ENCODE assay signal across 8 cellular contexts in the genomic region with DNA sequence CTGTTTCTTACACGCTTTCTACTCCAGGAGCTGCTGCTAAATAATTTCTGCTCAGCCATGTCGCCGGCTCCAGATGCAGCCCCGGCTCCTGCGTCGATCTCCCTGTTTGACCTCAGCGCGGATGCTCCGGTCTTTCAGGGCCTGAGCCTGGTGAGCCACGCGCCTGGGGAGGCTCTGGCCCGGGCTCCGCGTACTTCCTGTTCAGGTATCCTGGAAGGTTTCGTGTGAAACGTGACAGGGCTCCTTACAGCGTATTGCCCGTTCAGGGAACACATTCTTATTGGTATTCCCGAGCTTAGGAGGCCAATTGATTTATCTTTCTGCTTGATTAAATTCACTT. TPM values are rescaled to one million over a fixed set of nuclear protein-coding genes. Genes with fewer than 3 reads are reported as not detected.
DNase-seq lines count a peak whose midpoint lies in the region; ATAC-seq and TF ChIP-seq lines count a peak whose summit lies in the region.

No MANE protein-coding gene starts in this region.

- peak overlapping the region; percentile 40 for H3K27ac ChIP-seq in IMR-90 (ENCODE audit: insufficient read depth, low read length)
- H3K27ac ChIP-seq in muscle layer of colon (ENCODE audit: low read depth, low read length), result peak overlapping the region; percentile 96

- H3K18ac ChIP-seq in IMR-90 (ENCODE audit: low read depth, low read length), result peak overlapping the region; percentile 14; the same call in 1 of the 2 replicates

- peak overlapping the region; percentile 79 for H3K14ac ChIP-seq in IMR-90 (replicated peaks; ENCODE audit: low read depth, low read length)

- no TSS peak for BruUV-seq in IMR-90 (replicated peaks; lab: Mats Ljungman, UMichigan)

- H3K36me3 ChIP-seq in IMR-90 (ENCODE audit: control insufficient read depth, insufficient read depth, low read length) (peaks cover 35% of the 10 kb centered on the region), muscle layer of colon (ENCODE audit: insufficient read depth, low read length) (peaks cover 50% of the 10 kb centered on the region)

- H3K4me3 Mint-ChIP-seq in activated CD4-positive, alpha-beta T cell treated with anti-CD3 and anti-CD28 coated beads, Interleukin-2, amount 10 ng/mL, durations not matched to agents 7 days and 5 days, result peak overlapping the region; percentile 98
- H3K4me3 Mint-ChIP-seq in type B pancreatic cell, result peak overlapping the region; percentile 100

- H3K4ac ChIP-seq in IMR-90 (ENCODE audit: low read depth, low read length), result peak overlapping the region; percentile 73

- H2AFZ ChIP-seq in IMR-90 (replicated peaks; ENCODE audit: low read length, poor library complexity), result peak overlapping the region; percentile 99

- in situ Hi-C loops in IMR-90 (cut with MboI; ENCODE audit: low sequenced_read_pairs), result no loop called here

- H4K20me1 ChIP-seq in IMR-90 (ENCODE audit: insufficient read depth, low read length), result no peaks in the 10 kb centered on the region

- peak overlapping the region; percentile 49 for H2BK5ac ChIP-seq in IMR-90 (ENCODE audit: low read depth, low read length, poor library complexity, severe bottlenecking)

- peaks cover 60% of the 10 kb centered on the region for H3K4me1 Mint-ChIP-seq in activated CD4-positive, alpha-beta T cell treated with anti-CD3 and anti-CD28 coated beads, Interleukin-2, amount 10 ng/mL, durations not matched to agents 7 days and 5 days
- peaks cover 20% of the 10 kb centered on the region for H3K4me1 Mint-ChIP-seq in type B pancreatic cell (ENCODE audit: unreplicated experiment)

- TF ChIP-seq RAD21 in IMR-90 (IDR thresholded peaks at IDR 0.05; ENCODE audit: low read length), result no peak

- POLR2A ChIA-PET in IMR-90 (lab: Charles Lee; ENCODE audit: unreplicated experiment), result no interaction called here
- POLR2A ChIA-PET in activated CD4-positive, alpha-beta T cell treated with anti-CD3 and anti-CD28 coated beads, Interleukin-2, amount 10 ng/mL, durations not matched to agents 7 days and 5 days (lab: Charles Lee), result interaction anchor here (1.2 kb wide), 1 partner anchor 24 kb away, joined by 3 read pairs; a partner anchor contains a TSS

- TF ChIP-seq CTCF in IMR-90 (conservative IDR thresholded peaks at IDR 0.05; ENCODE audit: low read depth, low read length) (no peak), epithelial cell of proximal tubule (conservative IDR thresholded peaks at IDR 0.05; ENCODE audit: low read depth, low read length) (no peak), type B pancreatic cell (conservative IDR thresholded peaks at IDR 0.05) (no peak)

- H3K23ac ChIP-seq in IMR-90 (ENCODE audit: low read depth, low read length), result peak overlapping the region; percentile 72

- H2AK5ac ChIP-seq in IMR-90 (ENCODE audit: low read depth, low read length), result peak overlapping the region; percentile 50; the same call in 1 of the 2 replicates

- intact Hi-C loops in IMR-90 (cut with micrococcal nuclease), result loop anchor here (2.0 kb wide), 1 partner anchor 59 kb away; no protein-coding TSS in a partner anchor

- H2BK20ac ChIP-seq in IMR-90 (ENCODE audit: low read depth, low read length), result no peak overlapping the region

- H4K8ac ChIP-seq in IMR-90 (ENCODE audit: low read depth in 2 of 2, low read length in 2 of 2), result peak overlapping the region; percentile 38 to 86

- H4K91ac ChIP-seq in IMR-90 (ENCODE audit: insufficient read depth, low read depth, low read length), result peak overlapping the region; percentile 84

- peak overlapping the region; percentile 92 for H2AK9ac ChIP-seq in IMR-90 (replicated peaks; ENCODE audit: low read depth, low read length, poor library complexity)

- peaks cover 8% of the 10 kb centered on the region; the same call in 1 of the 2 replicates for H3K9me1 ChIP-seq in IMR-90 (ENCODE audit: insufficient read depth, low read length)

- dilution Hi-C loops in IMR-90 (cut with HindIII; ENCODE audit: low sequenced_read_pairs, unreplicated experiment), result no loop called here

- peak; percentile 61; the same call in 1 of the 2 replicates for TF ChIP-seq POLR2A in IMR-90 (IDR thresholded peaks at IDR 0.05; ENCODE audit: low read depth, low read length)

- peak; percentile 5; the same call in 1 of the 2 replicates for ATAC-seq in IMR-90 (ENCODE audit: low read depth)

- peak overlapping the region; percentile 51; the same call in 1 of the 2 replicates for H4K5ac ChIP-seq in IMR-90 (ENCODE audit: low read depth, low read length)

- peak overlapping the region; percentile 80 for H3K4me2 ChIP-seq in IMR-90 (ENCODE audit: low read depth, low read length)

- 1% methylated on average over 11 of the region's 19 CpGs; no CpG with 5 or more reads in 1 of the 2 experiments for WGBS in IMR-90 (ENCODE audit: extremely low coverage in 2 of 2, insufficient read length in 1 of 2), 2 experiments

- H3K27me3 Mint-ChIP-seq in activated CD4-positive, alpha-beta T cell treated with anti-CD3 and anti-CD28 coated beads, Interleukin-2, amount 10 ng/mL, durations not matched to agents 7 days and 5 days, result no peaks in the 10 kb centered on the region
- no peaks in the 10 kb centered on the region for H3K27me3 Mint-ChIP-seq in type B pancreatic cell

- H3K27ac Mint-ChIP-seq in activated CD4-positive, alpha-beta T cell treated with anti-CD3 and anti-CD28 coated beads, Interleukin-2, amount 10 ng/mL, durations not matched to agents 7 days and 5 days, result peak overlapping the region; percentile 100
- peak overlapping the region; percentile 100 for H3K27ac Mint-ChIP-seq in type B pancreatic cell

- H3K9ac ChIP-seq in IMR-90 (ENCODE audit: low read depth, low read length) (peak overlapping the region; percentile 74), muscle layer of colon (ENCODE audit: low read length) (peak overlapping the region; percentile 44)

- H3K9me3 ChIP-seq in IMR-90 (ENCODE audit: control insufficient read depth, insufficient read depth, low read length), result no peaks in the 10 kb centered on the region
- H3K9me3 ChIP-seq in muscle layer of colon (ENCODE audit: low read length), result no peaks in the 10 kb centered on the region

- H3K27me3 ChIP-seq in IMR-90 (ENCODE audit: control insufficient read depth, insufficient read depth, low read length) (no peaks in the 10 kb centered on the region), muscle layer of colon (ENCODE audit: control insufficient read depth in 1 of 2, insufficient read depth in 2 of 2, low read length in 2 of 2) (no peaks in the 10 kb centered on the region)

- no peaks in the 10 kb centered on the region for H3K9me3 Mint-ChIP-seq in activated CD4-positive, alpha-beta T cell treated with anti-CD3 and anti-CD28 coated beads, Interleukin-2, amount 10 ng/mL, durations not matched to agents 7 days and 5 days
- H3K9me3 Mint-ChIP-seq in type B pancreatic cell, result no peaks in the 10 kb centered on the region

- H2BK15ac ChIP-seq in IMR-90 (ENCODE audit: low read depth, low read length), result no peak overlapping the region

- peaks cover 5% of the 10 kb centered on the region for H3K4me1 ChIP-seq in IMR-90 (ENCODE audit: control insufficient read depth, insufficient read depth, low read length)
- H3K4me1 ChIP-seq in muscle layer of colon (ENCODE audit: insufficient read depth, low read length), result peaks cover 24% of the 10 kb centered on the region

- H3K79me1 ChIP-seq in IMR-90 (ENCODE audit: low read depth in 1 of 2, low read length in 2 of 2), result peaks cover 46 to 55% of the 10 kb centered on the region in 2 experiments

- H3K4me3 ChIP-seq in IMR-90 (ENCODE audit: insufficient read depth, low read depth, low read length) (peak overlapping the region; percentile 77), epithelial cell of proximal tubule (ENCODE audit: low read depth, low read length) (peak overlapping the region; percentile 76), muscle layer of colon (ENCODE audit: low read depth in 1 of 2, low read length in 2 of 2) (peak overlapping the region; percentile 31 to 91)

- H2BK120ac ChIP-seq in IMR-90 (ENCODE audit: low read depth, low read length), result no peak overlapping the region

- H3K36me3 Mint-ChIP-seq in activated CD4-positive, alpha-beta T cell treated with anti-CD3 and anti-CD28 coated beads, Interleukin-2, amount 10 ng/mL, durations not matched to agents 7 days and 5 days (ENCODE audit: low read depth), result peaks cover 60% of the 10 kb centered on the region
- H3K36me3 Mint-ChIP-seq in type B pancreatic cell, result peaks cover 17% of the 10 kb centered on the region

- CTCF ChIA-PET in IMR-90 (lab: Yijun Ruan, JAX), result interaction anchor here (0.6 kb wide), 1 partner anchor 61 kb away, joined by 3 read pairs; no protein-coding TSS in a partner anchor
- CTCF ChIA-PET in activated CD4-positive, alpha-beta T cell treated with anti-CD3 and anti-CD28 coated beads, Interleukin-2, amount 10 ng/mL, durations not matched to agents 7 days and 5 days (lab: Charles Lee), result interaction anchor here (0.7 to 2.2 kb wide), 7 partner anchors 12 to 158 kb away, joined by 3 to 14 read pairs (median 4); a partner anchor contains a TSS

- DNase-seq in NCI-H82 (lab: John Stamatoyannopoulos, UW) (peak; percentile 63), NCI-H82 treated with DMSO at 0.1 percent for 48 hours (lab: John Stamatoyannopoulos, UW; ENCODE audit: unreplicated experiment) (no peak), IMR-90 (peak; percentile 55), epithelial cell of proximal tubule (ENCODE audit: low read depth) (no peak), type B pancreatic cell (ENCODE audit: extremely low spot score, unreplicated experiment) (no peak), T1000 (lab: John Stamatoyannopoulos, UW) (no peak)
- DNase-seq in activated CD4-positive, alpha-beta T cell treated with anti-CD3 and anti-CD28 coated beads, Interleukin-2, amount 10 ng/mL, durations not matched to agents 7 days and 5 days, result peak; percentile 56

- H3K56ac ChIP-seq in IMR-90 (ENCODE audit: extremely low read depth, insufficient read depth, low read length), result peak overlapping the region; percentile 78

RNA-seq across cellular contexts. Expression of a gene that starts 0.6 kb away (rescaled TPM):
- total RNA-seq in IMR-90 (2012; rRNA removed) (18.3 and 18.6 TPM in 2 replicates), epithelial cell of proximal tubule (20.3 and 50.3 TPM in 2 replicates), type B pancreatic cell (ENCODE audit: low replicate concordance) (58.7 and 58.8 TPM in 2 replicates)
- polyA plus RNA-seq in IMR-90 (2012; rRNA removed), result 29.1 and 33.8 TPM in 2 replicates
- polyA plus RNA-seq in IMR-90 (2012; cell fraction: cytosol; rRNA removed), result 9.8 and 11.4 TPM in 2 replicates
- polyA plus RNA-seq in IMR-90 (2012; cell fraction: nucleus; rRNA removed; ENCODE audit: low replicate concordance), result 195 and 339 TPM in 2 replicates
- total RNA-seq in activated CD4-positive, alpha-beta T cell treated with anti-CD3 and anti-CD28 coated beads, Interleukin-2, amount 10 ng/mL, durations not matched to agents 7 days and 5 days, result 100 to 1,000 TPM in 1 of 2 experiments, 10 to 100 TPM in 1; 92.0 to 100 TPM

RNA-seq across cellular contexts. Expression of a gene that starts 0.7 kb away (rescaled TPM):
- total RNA-seq in IMR-90 (2012; rRNA removed) (27.8 and 35.1 TPM in 2 replicates), epithelial cell of proximal tubule (34.1 and 52.9 TPM in 2 replicates), type B pancreatic cell (ENCODE audit: low replicate concordance) (46.4 and 52.9 TPM in 2 replicates)
- 58.3 and 59.7 TPM in 2 replicates for polyA plus RNA-seq in IMR-90 (2012; rRNA removed)
- 28.7 and 55.2 TPM in 2 replicates for polyA plus RNA-seq in IMR-90 (2012; cell fraction: cytosol; rRNA removed)
- 65.1 and 91.7 TPM in 2 replicates for polyA plus RNA-seq in IMR-90 (2012; cell fraction: nucleus; rRNA removed; ENCODE audit: low replicate concordance)
- total RNA-seq in activated CD4-positive, alpha-beta T cell treated with anti-CD3 and anti-CD28 coated beads, Interleukin-2, amount 10 ng/mL, durations not matched to agents 7 days and 5 days, result 10 to 100 TPM; 48.5 to 52.9 TPM

RNA-seq across cellular contexts. Expression of a gene that starts 11.4 kb away (rescaled TPM):
- total RNA-seq in IMR-90 (2012; rRNA removed), result 10.8 and 12.5 TPM in 2 replicates
- polyA plus RNA-seq in IMR-90 (2012; rRNA removed), result 24.3 and 24.7 TPM in 2 replicates
- 12.5 and 13.7 TPM in 2 replicates for polyA plus RNA-seq in IMR-90 (2012; cell fraction: cytosol; rRNA removed)
- 140 and 197 TPM in 2 replicates for polyA plus RNA-seq in IMR-90 (2012; cell fraction: nucleus; rRNA removed; ENCODE audit: low replicate concordance)
- total RNA-seq in activated CD4-positive, alpha-beta T cell treated with anti-CD3 and anti-CD28 coated beads, Interleukin-2, amount 10 ng/mL, durations not matched to agents 7 days and 5 days, result 10 to 100 TPM; 10.0 to 10.3 TPM
- 9.3 and 11.7 TPM in 2 replicates for total RNA-seq in epithelial cell of proximal tubule
- total RNA-seq in type B pancreatic cell (ENCODE audit: low replicate concordance), result 40.4 and 70.7 TPM in 2 replicates

RNA-seq across cellular contexts. Expression of a gene that starts 15.1 kb away (rescaled TPM):
- total RNA-seq in IMR-90 (2012; rRNA removed), result 3.6 and 4.1 TPM in 2 replicates
- polyA plus RNA-seq in IMR-90 (2012; rRNA removed), result 5.7 and 6.2 TPM in 2 replicates
- polyA plus RNA-seq in IMR-90 (2012; cell fraction: cytosol; rRNA removed), result 4.2 and 4.9 TPM in 2 replicates
- polyA plus RNA-seq in IMR-90 (2012; cell fraction: nucleus; rRNA removed; ENCODE audit: low replicate concordance), result 9.0 and 16.1 TPM in 2 replicates
- 1 to 10 TPM; 3.3 to 3.4 TPM for total RNA-seq in activated CD4-positive, alpha-beta T cell treated with anti-CD3 and anti-CD28 coated beads, Interleukin-2, amount 10 ng/mL, durations not matched to agents 7 days and 5 days
- 10.4 and 11.0 TPM in 2 replicates for total RNA-seq in epithelial cell of proximal tubule
- 4.4 and 16.1 TPM in 2 replicates for total RNA-seq in type B pancreatic cell (ENCODE audit: low replicate concordance)

RNA-seq across cellular contexts. Expression of a gene that starts 15.1 kb away (rescaled TPM):
- total RNA-seq in IMR-90 (2012; rRNA removed), result 35.0 and 44.4 TPM in 2 replicates
- 40.3 and 50.1 TPM in 2 replicates for polyA plus RNA-seq in IMR-90 (2012; rRNA removed)
- 45.9 and 72.9 TPM in 2 replicates for polyA plus RNA-seq in IMR-90 (2012; cell fraction: cytosol; rRNA removed)
- polyA plus RNA-seq in IMR-90 (2012; cell fraction: nucleus; rRNA removed; ENCODE audit: low replicate concordance), result 49.3 and 58.9 TPM in 2 replicates
- 10 to 100 TPM; 33.0 to 33.5 TPM for total RNA-seq in activated CD4-positive, alpha-beta T cell treated with anti-CD3 and anti-CD28 coated beads, Interleukin-2, amount 10 ng/mL, durations not matched to agents 7 days and 5 days
- total RNA-seq in epithelial cell of proximal tubule, result 10.1 and 17.5 TPM in 2 replicates
- 34.2 and 37.5 TPM in 2 replicates for total RNA-seq in type B pancreatic cell (ENCODE audit: low replicate concordance)

Comparison
In these comparisons a context has a peak if more than half of its experiments do, and no peak if none do; other contexts are left out.
1. DNase-seq: peak in NCI-H82 (single experiment), IMR-90 (single experiment) and activated CD4-positive, alpha-beta T cell treated with anti-CD3 and anti-CD28 coated beads, Interleukin-2, amount 10 ng/mL, durations not matched to agents 7 days and 5 days (single experiment); none in NCI-H82 treated with DMSO at 0.1 percent for 48 hours (single experiment), epithelial cell of proximal tubule (single experiment), type B pancreatic cell (single experiment) and T1000 (single experiment).
2. Peak in every context shown above with its lines, with median percentiles within 50 percentile points of each other: H3K4me3 ChIP-seq.